In the genomic region with DNA sequence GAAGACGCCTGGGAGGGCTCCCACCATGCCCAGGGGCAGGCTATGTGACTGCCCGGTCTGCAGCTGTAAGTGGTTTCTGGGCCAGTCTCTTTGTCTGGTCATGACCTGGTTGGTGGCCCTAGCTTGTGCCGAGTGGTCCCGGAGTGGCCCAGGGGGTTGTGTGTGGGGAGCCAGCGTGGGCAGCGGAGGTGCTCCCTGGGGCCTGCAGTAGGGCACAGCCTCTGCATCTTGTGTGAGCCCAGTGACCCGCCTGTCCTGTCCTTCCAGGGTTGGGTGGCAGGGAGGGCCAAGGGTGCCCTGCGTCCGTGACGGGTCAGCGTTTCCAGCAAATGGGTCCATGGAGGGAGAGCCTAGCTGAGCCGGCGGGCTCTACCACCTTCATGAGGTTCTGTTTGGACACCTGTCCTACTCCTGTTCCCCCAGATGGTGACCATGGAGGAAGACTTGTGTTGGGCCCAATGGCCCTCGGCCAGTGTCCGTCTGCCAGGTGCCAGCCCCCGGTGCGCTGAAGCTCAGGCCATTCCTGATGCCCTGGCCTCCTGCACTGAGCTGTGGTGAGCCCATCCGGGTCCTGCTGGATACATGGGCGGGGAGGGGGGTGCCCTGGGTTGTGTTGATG, we compare ENCODE assay signal across 18 cellular contexts.
DNase-seq lines count a peak whose midpoint lies in the region; ATAC-seq and TF ChIP-seq lines count a peak whose summit lies in the region.
"Had no signal": no experiment of that assay in that cellular context is flagged by ENCODE, and none has a peak within 500 bp of the region (broad histone marks: within the 10 kb centered on the region; RNA-seq: fewer than 3 reads in every experiment).

No MANE protein-coding gene starts in this region.

- H3K9me2 ChIP-seq in hepatocyte (replicated peaks; ENCODE audit: insufficient read depth) = no peaks in the 10 kb centered on the region

- H3K4me3 ChIP-seq in hepatocyte = no peak overlapping the region

- intact Hi-C loops in sciatic nerve (cut with DNase I) = loop anchor here (5.0 kb wide), 1 partner anchor 358 kb away; no protein-coding TSS in a partner anchor

- H3K9me3 ChIP-seq in hepatocyte (ENCODE audit: low read depth) = peaks cover 3% of the 10 kb centered on the region

- H3K27me3 ChIP-seq in hepatocyte = no peaks in the 10 kb centered on the region

- H2AFZ ChIP-seq in hepatocyte = no peak overlapping the region

- TF ChIP-seq CTCF in hepatocyte (IDR thresholded peaks at IDR 0.05; ENCODE audit: poor library complexity) = no peak

- H4K20me1 ChIP-seq in hepatocyte (ENCODE audit: insufficient read depth, poor library complexity, severe bottlenecking) = no peaks in the 10 kb centered on the region

- H3K4me2 ChIP-seq in hepatocyte = no peak overlapping the region

- no peaks in the 10 kb centered on the region for H3K79me2 ChIP-seq in hepatocyte

- no peaks in the 10 kb centered on the region for H3K36me3 ChIP-seq in hepatocyte (replicated peaks; ENCODE audit: insufficient read depth, low read depth)

- 82% methylated on average over 18 of the region's 19 CpGs for WGBS in hepatocyte (ENCODE audit: low lambda C conversion rate, missing lambda C conversion rate)

- DNase-seq in activated effector memory CD4-positive, alpha-beta T cell treated with anti-CD3 and anti-CD28 coated beads, Interleukin-2, amount 50 U/mL, for 16 hours = peak; percentile 43
- DNase-seq in activated effector memory CD4-positive, alpha-beta T cell treated with Interleukin-2 at 50 U/mL for 16 hours = no peak
- DNase-seq in activated CD8-positive, alpha-beta memory T cell treated with anti-CD3 and anti-CD28 coated beads for 24 hours = peak; percentile 42
- DNase-seq in hepatocyte (ENCODE audit: low spot score) (peak; percentile 2), sciatic nerve (ENCODE audit: low spot score) (peak; percentile 35), inferior parietal cortex (ENCODE audit: extremely low spot score) (no peak), cerebellar nuclear complex (lab: John Stamatoyannopoulos, UW) (no peak)
- DNase-seq: activated CD4-positive, alpha-beta T cell treated with anti-CD3 and anti-CD28 coated beads, Interleukin-2, amount 50 U/mL, for 1 hour; CD4-positive, alpha-beta memory T cell; DMS79 treated with DMSO at 0.1 percent for 48 hours; MV-4-11; NCI-H2081; NCI-H526; stimulated activated CD4-positive, alpha-beta T cell treated with anti-CD3 and anti-CD28 coated beads, Interleukin-12 subunit alpha, Interleukin-12 subunit beta, amount 100 ng/mL, for 4 hours; stimulated activated naive CD8-positive, alpha-beta T cell treated with anti-CD3 and anti-CD28 coated beads, Interleukin-15, Interleukin-2, amounts not matched to agents 100 U/mL and 50 U/mL, for 24 hours had no signal

- no peak overlapping the region for H3K27ac ChIP-seq in hepatocyte
- H3K27ac ChIP-seq: HL-60 had no signal

- H3K4me1 ChIP-seq in hepatocyte (ENCODE audit: insufficient read depth) = no peaks in the 10 kb centered on the region

- ATAC-seq in sciatic nerve (no peak), HG03439 (IDR thresholded peaks at IDR 0.05; ENCODE audit: unreplicated experiment) (no peak)
- ATAC-seq: activated T-helper 17 cell treated with anti-CD3 and anti-CD28 coated beads, Interleukin-2, amount 50 U/mL, for 72 hours; stimulated activated naive CD8-positive, alpha-beta T cell treated with anti-CD3 and anti-CD28 coated beads, Interleukin-15, Interleukin-2, amounts not matched to agents 100 U/mL and 50 U/mL, for 24 hours had no signal

Comparison
In these comparisons a context has a peak if more than half of its experiments do, and no peak if none do; other contexts are left out.
1. DNase-seq: peak in activated effector memory CD4-positive, alpha-beta T cell treated with anti-CD3 and anti-CD28 coated beads, Interleukin-2, amount 50 U/mL, for 16 hours (single experiment), activated CD8-positive, alpha-beta memory T cell treated with anti-CD3 and anti-CD28 coated beads for 24 hours (single experiment), hepatocyte (single experiment) and sciatic nerve (single experiment); none in activated effector memory CD4-positive, alpha-beta T cell treated with Interleukin-2 at 50 U/mL for 16 hours (single experiment), inferior parietal cortex (single experiment) and cerebellar nuclear complex (0 of 2).